8 cellular contexts compared by ENCODE assay signal in genomic region chr1:83998599-83999315, GRCh38. TPM values are rescaled to one million over a fixed set of nuclear protein-coding genes. Genes with fewer than 3 reads are reported as not detected.
DNase-seq lines count a peak whose midpoint lies in the region; ATAC-seq and TF ChIP-seq lines count a peak whose summit lies in the region.

TTLL7 (minus strand) TSS chr1:83999132; CDS start chr1:83952211, 46,921 bp downstream.

- no TSS peak for BruUV-seq in PC-3 (replicated peaks; lab: Mats Ljungman, UMichigan)

- DNase-seq in COR-L47 (lab: John Stamatoyannopoulos, UW), result peak; percentile 81
- peak in 65 of 76 experiments; percentile 2 to 79 (median 53) for DNase-seq in HUDEP-2 (lab: John Stamatoyannopoulos, UW; ENCODE audit: unreplicated experiment in 76 of 76)
- peak; percentile 65 for DNase-seq in PC-3
- DNase-seq in activated T-helper 2 cell treated with anti-CD3 and anti-CD28 coated beads, Interferon-gamma antibody, Interleukin-2, Interleukin-4, amounts not matched to agents 10 μg/mL and 5 μg/mL and 100 μg/mL, durations not matched to agents 14 hours and 24 hours and 36 hours (ENCODE audit: low spot score), result peak; percentile 63
- peak; percentile 63 to 88 for DNase-seq in foreskin fibroblast
- peak; percentile 78 for DNase-seq in neural crest cell (ENCODE audit: low read depth, low spot score)
- peak; percentile 42 for DNase-seq in stromal cell of bone marrow (ENCODE audit: low read depth)

- peaks cover 60% of the 10 kb centered on the region for H3K27me3 Mint-ChIP-seq in activated T-helper 2 cell treated with anti-CD3 and anti-CD28 coated beads, Interferon-gamma antibody, Interleukin-2, Interleukin-4, amounts not matched to agents 10 μg/mL and 5 μg/mL and 100 μg/mL, durations not matched to agents 14 hours and 24 hours and 36 hours (ENCODE audit: low read depth)
- H3K27me3 Mint-ChIP-seq in neural crest cell (ENCODE audit: low read depth), result peaks cover 26% of the 10 kb centered on the region

- ATAC-seq in GM21423 (IDR thresholded peaks at IDR 0.05; ENCODE audit: unreplicated experiment) (peak; percentile 88), PC-3 (peak; percentile 85)

- H3K9me3 Mint-ChIP-seq in activated T-helper 2 cell treated with anti-CD3 and anti-CD28 coated beads, Interferon-gamma antibody, Interleukin-2, Interleukin-4, amounts not matched to agents 10 μg/mL and 5 μg/mL and 100 μg/mL, durations not matched to agents 14 hours and 24 hours and 36 hours, result no peaks in the 10 kb centered on the region
- H3K9me3 Mint-ChIP-seq in neural crest cell, result no peaks in the 10 kb centered on the region

- intact Hi-C loops in PC-3 (cut with micrococcal nuclease), result loop anchor here (1.0 to 2.0 kb wide), 2 partner anchors 79 to 124 kb away; no protein-coding TSS in a partner anchor
- intact Hi-C loops in activated T-helper 2 cell treated with anti-CD3 and anti-CD28 coated beads, Interferon-gamma antibody, Interleukin-2, Interleukin-4, amounts not matched to agents 10 μg/mL and 5 μg/mL and 100 μg/mL, durations not matched to agents 14 hours and 24 hours and 36 hours (cut with micrococcal nuclease), result loop anchor here (1.0 to 5.0 kb wide), 3 partner anchors 79 to 434 kb away; partner anchors contain the start of gene PRKACB

- no peaks in the 10 kb centered on the region for H3K9me2 ChIP-seq in PC-3 (replicated peaks; ENCODE audit: low read length)

- peak within 1 kb of the TSS; percentile 99 for H3K9ac ChIP-seq in PC-3 (ENCODE audit: low read length)

- H3K4me1 Mint-ChIP-seq in activated T-helper 2 cell treated with anti-CD3 and anti-CD28 coated beads, Interferon-gamma antibody, Interleukin-2, Interleukin-4, amounts not matched to agents 10 μg/mL and 5 μg/mL and 100 μg/mL, durations not matched to agents 14 hours and 24 hours and 36 hours (ENCODE audit: low read depth), result peaks cover 17% of the 10 kb centered on the region
- H3K4me1 Mint-ChIP-seq in neural crest cell, result peaks cover 11% of the 10 kb centered on the region

- H4K20me1 ChIP-seq in PC-3 (ENCODE audit: low read length), result no peaks in the 10 kb centered on the region

- H3F3A ChIP-seq in PC-3 (ENCODE audit: low read length, unreplicated experiment), result no peaks in the 10 kb centered on the region

- no peaks in the 10 kb centered on the region for H3K36me3 ChIP-seq in PC-3 (ENCODE audit: low read depth, low read length)

- H3K9me3 ChIP-seq in PC-3 (ENCODE audit: low read length), result no peaks in the 10 kb centered on the region

- POLR2A ChIA-PET in PC-3 (lab: Charles Lee; ENCODE audit: unreplicated experiment), result interaction anchor here (0.7 kb wide), 1 partner anchor 10 kb away, joined by 12 read pairs; no protein-coding TSS in a partner anchor

- no peaks in the 10 kb centered on the region for H3K79me2 ChIP-seq in PC-3 (ENCODE audit: low read length)

- peak within 1 kb of the TSS; percentile 82 for H3K4me3 Mint-ChIP-seq in activated T-helper 2 cell treated with anti-CD3 and anti-CD28 coated beads, Interferon-gamma antibody, Interleukin-2, Interleukin-4, amounts not matched to agents 10 μg/mL and 5 μg/mL and 100 μg/mL, durations not matched to agents 14 hours and 24 hours and 36 hours (ENCODE audit: low read depth)
- H3K4me3 Mint-ChIP-seq in neural crest cell, result peak within 1 kb of the TSS; percentile 95

- H3K27ac ChIP-seq in PC-3 (ENCODE audit: low read length), result peak within 1 kb of the TSS; percentile 66

- no peaks in the 10 kb centered on the region for H3K36me3 Mint-ChIP-seq in activated T-helper 2 cell treated with anti-CD3 and anti-CD28 coated beads, Interferon-gamma antibody, Interleukin-2, Interleukin-4, amounts not matched to agents 10 μg/mL and 5 μg/mL and 100 μg/mL, durations not matched to agents 14 hours and 24 hours and 36 hours (ENCODE audit: low read depth)
- no peaks in the 10 kb centered on the region for H3K36me3 Mint-ChIP-seq in neural crest cell (ENCODE audit: low read depth)

- H3K4me2 ChIP-seq in PC-3 (ENCODE audit: low read length), result peak within 1 kb of the TSS; percentile 95

- CTCF ChIA-PET in PC-3 (lab: Charles Lee), result no interaction called here

- H3K27me3 ChIP-seq in PC-3 (ENCODE audit: low read length), result no peaks in the 10 kb centered on the region

- H3K4me3 ChIP-seq in PC-3 (ENCODE audit: low read length), result peak within 1 kb of the TSS; percentile 91
- peak within 1 kb of the TSS; percentile 77 to 89 for H3K4me3 ChIP-seq in foreskin fibroblast (ENCODE audit: low read depth in 1 of 2, low read length in 2 of 2)

- no peak within 1 kb of the TSS for H3K27ac Mint-ChIP-seq in activated T-helper 2 cell treated with anti-CD3 and anti-CD28 coated beads, Interferon-gamma antibody, Interleukin-2, Interleukin-4, amounts not matched to agents 10 μg/mL and 5 μg/mL and 100 μg/mL, durations not matched to agents 14 hours and 24 hours and 36 hours
- peak within 1 kb of the TSS; percentile 98 for H3K27ac Mint-ChIP-seq in neural crest cell (ENCODE audit: unreplicated experiment)

- H2AFZ ChIP-seq in PC-3 (ENCODE audit: low read length), result peak within 1 kb of the TSS; percentile 98

- TF ChIP-seq CTCF in PC-3 (conservative IDR thresholded peaks at IDR 0.05; ENCODE audit: low read depth, low read length) (no peak), foreskin fibroblast (IDR thresholded peaks at IDR 0.05; ENCODE audit: low read depth, low read length) (no peak), neural crest cell (conservative IDR thresholded peaks at IDR 0.05) (no peak)

- peaks cover 16% of the 10 kb centered on the region for H3K4me1 ChIP-seq in PC-3 (ENCODE audit: insufficient read depth, low read length)

RNA-seq across cellular contexts. Expression of gene TTLL7, which starts in this region (rescaled TPM):
- total RNA-seq in PC-3 (2014; rRNA removed) (3.8 and 6.8 TPM in 2 replicates), neural crest cell (10.5 and 13.5 TPM in 2 replicates)
- total RNA-seq in activated T-helper 2 cell treated with anti-CD3 and anti-CD28 coated beads, Interferon-gamma antibody, Interleukin-2, Interleukin-4, amounts not matched to agents 10 μg/mL and 5 μg/mL and 100 μg/mL, durations not matched to agents 14 hours and 24 hours and 36 hours, result 0.84 and 1.4 TPM in 2 replicates

Comparison
In these comparisons a context has a peak if more than half of its experiments do, and no peak if none do; other contexts are left out.
1. Peak in every context shown above with its lines: DNase-seq, ATAC-seq, H3K4me3 ChIP-seq and H3K27ac ChIP-seq.